11 cellular contexts compared by ENCODE assay signal in genomic region chr10:50426485-50426884, GRCh38.
A peak's percentile ranks its signal among the peaks of the same experiment; 100 is the strongest.
DNase-seq lines count a peak whose midpoint lies in the region; ATAC-seq and TF ChIP-seq lines count a peak whose summit lies in the region.
"Had no signal": no experiment of that assay in that cellular context is flagged by ENCODE, and none has a peak within 500 bp of the region (broad histone marks: within the 10 kb centered on the region; RNA-seq: fewer than 3 reads in every experiment).

No MANE protein-coding gene starts in this region.

- no peak overlapping the region for H3K4me3 Mint-ChIP-seq in type B pancreatic cell
- H3K4me3 Mint-ChIP-seq: CD4-positive, alpha-beta T cell had no signal

- no peak for TF ChIP-seq CTCF in type B pancreatic cell (conservative IDR thresholded peaks at IDR 0.05)

- H3K9me3 Mint-ChIP-seq in type B pancreatic cell: no peaks in the 10 kb centered on the region
- H3K9me3 Mint-ChIP-seq: CD4-positive, alpha-beta T cell had no signal

- peak; percentile 12 to 17 for DNase-seq in Kasumi-1 (lab: John Stamatoyannopoulos, UW)
- no peak for DNase-seq in type B pancreatic cell (ENCODE audit: extremely low spot score, unreplicated experiment)
- DNase-seq in LoVo (ENCODE audit: low spot score): no peak
- DNase-seq in GM19238 (ENCODE audit: insufficient read length, low spot score): no peak
- DNase-seq in DMS53 (lab: John Stamatoyannopoulos, UW): no peak
- DNase-seq: activated CD8-positive, alpha-beta memory T cell treated with anti-CD3 and anti-CD28 coated beads, Interleukin-2, amount 50 U/mL, for 4 hours; CD4-positive, alpha-beta T cell; NCI-H2171 treated with DMSO at 0.1 percent for 48 hours had no signal

- no peaks in the 10 kb centered on the region for H3K27me3 Mint-ChIP-seq in type B pancreatic cell
- H3K27me3 Mint-ChIP-seq: CD4-positive, alpha-beta T cell had no signal

- no peak overlapping the region for H3K27ac Mint-ChIP-seq in type B pancreatic cell
- H3K27ac Mint-ChIP-seq: CD4-positive, alpha-beta T cell had no signal

- H3K4me1 Mint-ChIP-seq in type B pancreatic cell (ENCODE audit: unreplicated experiment): peaks cover 1% of the 10 kb centered on the region

- peak; percentile 73 for ATAC-seq in GM18873 (IDR thresholded peaks at IDR 0.05; ENCODE audit: low FRiP score, unreplicated experiment)
- ATAC-seq in GM21515 (IDR thresholded peaks at IDR 0.05; ENCODE audit: unreplicated experiment): peak; percentile 59
- ATAC-seq in HG03039 (IDR thresholded peaks at IDR 0.05; ENCODE audit: unreplicated experiment): peak; percentile 74

- H3K36me3 Mint-ChIP-seq in type B pancreatic cell: peaks cover 3% of the 10 kb centered on the region

Comparison
In these comparisons a context has a peak if more than half of its experiments do, and no peak if none do; other contexts are left out.
1. DNase-seq: peak in Kasumi-1 (2 of 2); none in type B pancreatic cell (single experiment), LoVo (single experiment), GM19238 (single experiment) and DMS53 (single experiment).
2. Peak in every context shown above with its lines, with median percentiles within 50 percentile points of each other: ATAC-seq.